In the genomic region with DNA sequence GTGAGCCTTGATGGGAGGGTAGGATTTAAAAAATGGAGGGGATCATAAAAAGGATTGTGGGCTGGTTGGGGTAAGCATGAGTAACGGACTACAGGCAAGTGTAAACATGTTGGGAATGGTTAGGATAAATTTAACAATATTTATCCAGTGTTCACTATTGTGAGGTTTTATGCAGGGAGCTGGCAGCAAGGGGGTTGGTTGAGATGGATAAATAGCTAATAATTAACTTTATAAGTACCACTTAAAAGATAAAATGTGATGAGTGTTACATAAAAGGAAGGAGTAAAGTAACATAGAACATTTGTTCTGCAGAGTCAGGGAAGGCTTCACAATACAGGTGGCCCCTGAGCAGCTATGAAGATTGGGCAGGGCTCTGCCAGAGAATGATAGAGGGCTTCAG, we compare ENCODE assay signal across 27 cellular contexts.
DNase-seq lines count a peak whose midpoint lies in the region; ATAC-seq, FAIRE-seq and TF ChIP-seq lines count a peak whose summit lies in the region.
"Had no signal": no experiment of that assay in that cellular context is flagged by ENCODE, and none has a peak within 500 bp of the region (broad histone marks: within the 10 kb centered on the region; RNA-seq: fewer than 3 reads in every experiment).

No MANE protein-coding gene starts in this region.

- 0 out of 3 replicates have a peak, but pooled peaks have one; percentile 35 for ATAC-seq in RWPE2 (ENCODE audit: low read depth)
- no peak for ATAC-seq in HG03342 (IDR thresholded peaks at IDR 0.05; ENCODE audit: unreplicated experiment)
- ATAC-seq: gastroesophageal sphincter, upper lobe of right lung, WTC11 had no signal

- peak; percentile 45 for DNase-seq in COLO668 (lab: John Stamatoyannopoulos, UW; ENCODE audit: unreplicated experiment)
- DNase-seq in NCI-H1105 (lab: John Stamatoyannopoulos, UW), result peak; percentile 90
- DNase-seq in RWPE2 (ENCODE audit: low spot score), result no peak
- peak; percentile 40 for DNase-seq in kidney tubule cell (ENCODE audit: low spot score)
- no peak for DNase-seq in SW 1271 (lab: John Stamatoyannopoulos, UW)
- no peak for DNase-seq in GM19239 (ENCODE audit: insufficient read length, low spot score)
- DNase-seq in Ammon's horn (ENCODE audit: low spot score), result no peak
- DNase-seq: activated CD4-positive, alpha-beta T cell treated with anti-CD3 and anti-CD28 coated beads, Interleukin-2, amount 50 U/mL, for 1 hour; activated naive CD4-positive, alpha-beta T cell treated with anti-CD3 and anti-CD28 coated beads, Interleukin-2, amount 10 ng/mL, durations not matched to agents 7 days and 5 days; amygdala; COR-L47; cortex of kidney; EL; HCEC 1CT; mesendoderm; MG63; naive B cell; NCI-H524 treated with DMSO at 0.1 percent for 48 hours; stimulated activated CD4-positive, alpha-beta T cell treated with anti-CD3 and anti-CD28 coated beads, Interleukin-2, amount 100 ng/mL, for 24 hours; T1000; upper lobe of right lung had no signal

- H3K27ac ChIP-seq in RWPE2 (ENCODE audit: poor library complexity, severe bottlenecking), result no peak overlapping the region
- H3K27ac ChIP-seq: cardiac muscle cell, gastroesophageal sphincter, skin epidermis, upper lobe of right lung had no signal

- no peak overlapping the region for H3K4me3 ChIP-seq in RWPE2 (ENCODE audit: severe bottlenecking)
- H3K4me3 ChIP-seq: cardiac muscle cell, gastroesophageal sphincter, MG63, skin epidermis, upper lobe of right lung had no signal

- no peaks in the 10 kb centered on the region for H3K9me3 ChIP-seq in RWPE2 (ENCODE audit: severe bottlenecking)
- H3K9me3 ChIP-seq: gastroesophageal sphincter, MG63, upper lobe of right lung had no signal

- H3K27me3 ChIP-seq in RWPE2 (ENCODE audit: insufficient read depth, poor library complexity, severe bottlenecking), result no peaks in the 10 kb centered on the region
- H3K27me3 ChIP-seq: cardiac muscle cell, gastroesophageal sphincter, MG63, upper lobe of right lung had no signal

- TF ChIP-seq CTCF in RWPE2 (IDR thresholded peaks at IDR 0.05; ENCODE audit: poor library complexity, severe bottlenecking), result no peak

- peaks cover 11% of the 10 kb centered on the region for H3K4me1 ChIP-seq in RWPE2 (ENCODE audit: insufficient read depth, poor library complexity, severe bottlenecking)
- H3K4me1 ChIP-seq: gastroesophageal sphincter, upper lobe of right lung had no signal

- no peaks in the 10 kb centered on the region for H3K36me3 ChIP-seq in RWPE2 (ENCODE audit: low read depth)
- H3K36me3 ChIP-seq: cardiac muscle cell, gastroesophageal sphincter, MG63, upper lobe of right lung had no signal

- no peak for FAIRE-seq in GM19239 (lab: Jason Lieb, UNC)
- FAIRE-seq: GM12892 had no signal

Comparison
In these comparisons a context has a peak if more than half of its experiments do, and no peak if none do; other contexts are left out.
1. DNase-seq: peak in COLO668 (single experiment), NCI-H1105 (single experiment) and kidney tubule cell (single experiment); none in RWPE2 (single experiment), SW 1271 (0 of 2), GM19239 (single experiment) and Ammon's horn (single experiment).